Comparison of ENCODE assay signal across 30 cellular contexts in genomic region chr16:11435576-11435975, GRCh38.
"Had no signal": no experiment of that assay in that cellular context is flagged by ENCODE, and none has a peak within 500 bp of the region (broad histone marks: within the 10 kb centered on the region; RNA-seq: fewer than 3 reads in every experiment).

No MANE protein-coding gene starts in this region.

- H3K36me3 Mint-ChIP-seq: natural killer cell treated with Interleukin-12 subunit alpha and Interleukin-12 subunit beta and Interleukin-15 and Interleukin-18, amount 100 ng/mL, for 72 hours; type B pancreatic cell had no signal

- H3K9me3 ChIP-seq: testis, upper lobe of right lung had no signal

- H3K9ac ChIP-seq: parathyroid adenoma had no signal

- H3K4me3 Mint-ChIP-seq: naive B cell; naive thymus-derived CD8-positive, alpha-beta T cell; natural killer cell treated with Interleukin-12 subunit alpha and Interleukin-12 subunit beta and Interleukin-15 and Interleukin-18, amount 100 ng/mL, for 72 hours; nephron progenitor cell; neural crest cell; stimulated activated memory B cell treated with anti-CD40 and anti-IgM and Interleukin-4, amounts not matched to agents 10 μg/mL and 1 μg/mL and 100 μg/mL, for 72 hours; stimulated activated naive CD8-positive, alpha-beta T cell treated with anti-CD3 and anti-CD28 coated beads, Interleukin-15, amount 100 ng/mL, for 72 hours; type B pancreatic cell had no signal

- FAIRE-seq: small intestine had no signal

- H3K79me2 ChIP-seq: parathyroid adenoma had no signal

- H3K27me3 ChIP-seq: ovary, suprapubic skin, testis, tibial artery, transverse colon, upper lobe of right lung, uterus had no signal

- ATAC-seq: naive thymus-derived CD8-positive, alpha-beta T cell; psoas muscle; right cardiac atrium; sciatic nerve; stimulated activated memory B cell treated with anti-CD40 and anti-IgM and Interleukin-4, amounts not matched to agents 10 μg/mL and 1 μg/mL and 100 μg/mL, for 72 hours; stimulated activated naive CD8-positive, alpha-beta T cell treated with anti-CD3 and anti-CD28 coated beads, Interleukin-15, amount 100 ng/mL, for 72 hours; stimulated activated naive CD8-positive, alpha-beta T cell treated with anti-CD3 and anti-CD28 coated beads, Interleukin-15, Interleukin-2, amounts not matched to agents 100 U/mL and 50 U/mL, for 24 hours; upper lobe of right lung had no signal

- H3K4me1 Mint-ChIP-seq: naive thymus-derived CD8-positive, alpha-beta T cell; neural crest cell; stimulated activated memory B cell treated with anti-CD40 and anti-IgM and Interleukin-4, amounts not matched to agents 10 μg/mL and 1 μg/mL and 100 μg/mL, for 72 hours; stimulated activated naive CD8-positive, alpha-beta T cell treated with anti-CD3 and anti-CD28 coated beads, Interleukin-15, amount 100 ng/mL, for 72 hours had no signal

- DNase-seq: naive B cell; naive thymus-derived CD8-positive, alpha-beta T cell; nephron progenitor cell; occipital lobe; ovary; psoas muscle; right cardiac atrium; small intestine; stimulated activated CD4-positive, alpha-beta T cell treated with anti-CD3 and anti-CD28 coated beads, Interleukin-12 subunit alpha, Interleukin-12 subunit beta, amount 100 ng/mL, for 4 hours; stimulated activated CD4-positive, alpha-beta T cell treated with anti-CD3 and anti-CD28 coated beads, Interleukin-1b, Interleukin-23, amount 100 ng/mL, for 48 hours; stimulated activated CD4-positive, alpha-beta T cell treated with anti-CD3 and anti-CD28 coated beads, Interleukin-4, amount 100 ng/mL, for 1 hour; stimulated activated CD4-positive, alpha-beta T cell treated with anti-CD3 and anti-CD28 coated beads, Interleukin-4, amount 100 ng/mL, for 4 hours; stimulated activated CD8-positive, alpha-beta memory T cell treated with anti-CD3 and anti-CD28 coated beads, Interleukin-4, amount 100 ng/mL, for 48 hours; stimulated activated naive CD4-positive, alpha-beta T cell; stimulated activated naive CD8-positive, alpha-beta T cell treated with anti-CD3 and anti-CD28 coated beads, Interleukin-15, amount 100 ng/mL, for 72 hours; stimulated activated naive CD8-positive, alpha-beta T cell treated with anti-CD3 and anti-CD28 coated beads, Interleukin-15, Interleukin-2, amounts not matched to agents 100 U/mL and 50 U/mL, for 24 hours; substantia nigra; testis; tibial artery; transverse colon; upper lobe of right lung; uterus had no signal

- H3K27me3 Mint-ChIP-seq: natural killer cell treated with Interleukin-12 subunit alpha and Interleukin-12 subunit beta and Interleukin-15 and Interleukin-18, amount 100 ng/mL, for 72 hours; stimulated activated naive CD8-positive, alpha-beta T cell treated with anti-CD3 and anti-CD28 coated beads, Interleukin-15, amount 100 ng/mL, for 72 hours had no signal

- H2AFZ ChIP-seq: parathyroid adenoma had no signal

- H3K9me3 Mint-ChIP-seq: neural crest cell had no signal

- H3K36me3 ChIP-seq: ovary, suprapubic skin, transverse colon, upper lobe of right lung, uterus had no signal

- H3K27ac Mint-ChIP-seq: natural killer cell treated with Interleukin-12 subunit alpha and Interleukin-12 subunit beta and Interleukin-15 and Interleukin-18, amount 100 ng/mL, for 72 hours; nephron progenitor cell; progenitor cell of endocrine pancreas; stimulated activated memory B cell treated with anti-CD40 and anti-IgM and Interleukin-4, amounts not matched to agents 10 μg/mL and 1 μg/mL and 100 μg/mL, for 72 hours; stimulated activated naive CD8-positive, alpha-beta T cell treated with anti-CD3 and anti-CD28 coated beads, Interleukin-15, amount 100 ng/mL, for 72 hours; type B pancreatic cell had no signal

- H3K27ac ChIP-seq: ovary, parathyroid adenoma, psoas muscle, suprapubic skin, testis, tibial artery, transverse colon, upper lobe of right lung, uterus had no signal

- H3K4me3 ChIP-seq: ovary, psoas muscle, suprapubic skin, testis, tibial artery, transverse colon, upper lobe of right lung, uterus had no signal

- H3K4me1 ChIP-seq: parathyroid adenoma, psoas muscle, suprapubic skin, testis, tibial artery, transverse colon, upper lobe of right lung, uterus had no signal
